Comparison of ENCODE assay signal across 28 cellular contexts in genomic region chr4:99305638-99306380, GRCh38. TPM values are rescaled to one million over a fixed set of nuclear protein-coding genes. Genes with fewer than 3 reads are reported as not detected.
"Had no signal": no experiment of that assay in that cellular context is flagged by ENCODE, and none has a peak within 500 bp of the region (broad histone marks: within the 10 kb centered on the region; RNA-seq: fewer than 3 reads in every experiment).

No MANE protein-coding gene starts in this region.

- ATAC-seq: activated CD8-positive, alpha-beta memory T cell treated with anti-CD3 and anti-CD28 coated beads, Interleukin-2, amount 10 ng/mL, durations not matched to agents 7 days and 5 days; activated naive CD4-positive, alpha-beta T cell treated with anti-CD3 and anti-CD28 coated beads, Interleukin-2, amount 50 U/mL, for 72 hours; activated naive CD8-positive, alpha-beta T cell treated with anti-CD3 and anti-CD28 coated beads, Interleukin-2, amount 50 U/mL, for 24 hours; activated T-cell treated with anti-CD3 and anti-CD28 coated beads, Interleukin-2, amount 50 U/mL, for 4 hours; Panc1 had no signal

- H3K36me3 ChIP-seq: MG63, SJSA1 had no signal

- H3K27ac ChIP-seq: SJSA1 had no signal

- H3K27me3 ChIP-seq: MG63, SJSA1 had no signal

- DNase-seq: activated B cell treated with CpG ODN at 0.5 μM for 24 hours; activated CD4-positive, alpha-beta T cell treated with anti-CD3 and anti-CD28 coated beads for 1 hour; activated CD4-positive, alpha-beta T cell treated with anti-CD3 and anti-CD28 coated beads, Interleukin-2, amount 10 ng/mL, durations not matched to agents 24 days and 14 days; activated CD4-positive, alpha-beta T cell treated with anti-CD3 and anti-CD28 coated beads, Interleukin-2, amount 50 U/mL, for 48 hours; activated CD8-positive, alpha-beta memory T cell treated with anti-CD3 and anti-CD28 coated beads, Interleukin-2, amount 10 ng/mL, durations not matched to agents 7 days and 5 days; activated effector memory CD4-positive, alpha-beta T cell treated with anti-CD3 and anti-CD28 coated beads, Interleukin-2, amount 50 U/mL, for 16 hours; activated naive CD4-positive, alpha-beta T cell treated with Interleukin-2 at 50 U/mL for 16 hours; activated naive CD8-positive, alpha-beta T cell treated with anti-CD3 and anti-CD28 coated beads, Interleukin-2, amount 50 U/mL, for 24 hours; activated T-cell treated with anti-CD3 and anti-CD28 coated beads, Interleukin-2, amount 50 U/mL, for 4 hours; amniotic stem cell; MG63; MV-4-11; NCI-H1092 treated with DMSO at 0.1 percent for 48 hours; NCI-H1417 treated with DMSO at 0.1 percent for 48 hours; NCI-H1694; NCI-H2029; NCI-H345; NCI-H510A; NCI-H526 treated with DMSO at 0.1 percent for 48 hours; RPMI8226; SHP77; T-helper 9 cell had no signal

- FAIRE-seq: TTC549 had no signal

- H3K4me1 ChIP-seq: SJSA1 had no signal

- H3K9me3 ChIP-seq: MG63, SJSA1 had no signal

- H3K4me3 ChIP-seq: MG63, SJSA1 had no signal

RNA-seq across cellular contexts. Expression of gene ADH1A, which starts 15.0 kb away (rescaled TPM):
- total RNA-seq: activated B cell treated with CpG ODN at 0.5 μM for 24 hours; activated CD4-positive, alpha-beta T cell treated with anti-CD3 and anti-CD28 coated beads, Interleukin-2, amount 10 ng/mL, durations not matched to agents 24 days and 14 days; activated CD8-positive, alpha-beta memory T cell treated with anti-CD3 and anti-CD28 coated beads, Interleukin-2, amount 10 ng/mL, durations not matched to agents 7 days and 5 days; activated naive CD4-positive, alpha-beta T cell treated with anti-CD3 and anti-CD28 coated beads, Interleukin-2, amount 50 U/mL, for 72 hours; activated T-cell treated with anti-CD3 and anti-CD28 coated beads, Interleukin-2, amount 50 U/mL, for 4 hours; cardiac septum; OCI-LY7; SJSA1 had no signal

RNA-seq across cellular contexts. Expression of gene ADH1B, which starts 15.4 kb away (rescaled TPM):
- total RNA-seq: activated B cell treated with CpG ODN at 0.5 μM for 24 hours; activated CD4-positive, alpha-beta T cell treated with anti-CD3 and anti-CD28 coated beads, Interleukin-2, amount 10 ng/mL, durations not matched to agents 24 days and 14 days; activated CD8-positive, alpha-beta memory T cell treated with anti-CD3 and anti-CD28 coated beads, Interleukin-2, amount 10 ng/mL, durations not matched to agents 7 days and 5 days; activated naive CD4-positive, alpha-beta T cell treated with anti-CD3 and anti-CD28 coated beads, Interleukin-2, amount 50 U/mL, for 72 hours; OCI-LY7; SJSA1 had no signal

RNA-seq across cellular contexts. Expression of gene ADH1C, which starts 46.7 kb away (rescaled TPM):
- total RNA-seq: activated B cell treated with CpG ODN at 0.5 μM for 24 hours; activated CD4-positive, alpha-beta T cell treated with anti-CD3 and anti-CD28 coated beads, Interleukin-2, amount 10 ng/mL, durations not matched to agents 24 days and 14 days; activated CD8-positive, alpha-beta memory T cell treated with anti-CD3 and anti-CD28 coated beads, Interleukin-2, amount 10 ng/mL, durations not matched to agents 7 days and 5 days; activated naive CD4-positive, alpha-beta T cell treated with anti-CD3 and anti-CD28 coated beads, Interleukin-2, amount 50 U/mL, for 72 hours; OCI-LY7; SJSA1 had no signal
